Comparison of ENCODE assay signal across 28 cellular contexts in the genomic region with DNA sequence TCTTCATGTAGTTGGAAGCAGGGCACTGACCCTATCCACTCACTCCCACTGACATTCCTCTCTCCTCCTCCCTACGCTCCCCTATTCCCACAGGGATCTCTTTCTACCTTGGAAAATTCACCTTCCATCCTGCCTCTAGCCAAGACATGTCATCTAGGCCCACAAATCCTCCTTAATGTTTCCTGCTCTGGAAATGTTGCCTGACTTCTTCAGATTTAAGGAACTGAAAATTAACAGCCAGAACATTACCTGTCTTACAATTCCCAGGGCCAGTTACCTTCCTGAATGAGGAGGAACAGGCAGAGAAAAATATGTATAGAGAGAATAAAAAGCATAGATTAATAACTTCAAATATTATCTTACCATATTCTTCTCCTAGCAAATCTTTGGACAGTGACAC.
DNase-seq lines count a peak whose midpoint lies in the region; ATAC-seq and TF ChIP-seq lines count a peak whose summit lies in the region.
"Had no signal": no experiment of that assay in that cellular context is flagged by ENCODE, and none has a peak within 500 bp of the region (broad histone marks: within the 10 kb centered on the region; RNA-seq: fewer than 3 reads in every experiment).

No MANE protein-coding gene starts in this region.

- H3K4me1 Mint-ChIP-seq in activated T-cell treated with anti-CD3 and anti-CD28 coated beads, Interleukin-2, amount 50 U/mL, for 4 hours (ENCODE audit: low read depth): peaks cover 81% of the 10 kb centered on the region
- peaks cover 81% of the 10 kb centered on the region for H3K4me1 Mint-ChIP-seq in activated T-helper 1 cell treated with anti-CD3 and anti-CD28 coated beads, Interleukin-12 subunit alpha, Interleukin-12 subunit beta, Interleukin-2, Interleukin-4 antibody, amounts not matched to agents 30 ng/mL and 10 ng/mL and 1 ng/mL, durations not matched to agents 14 hours and 24 hours and 36 hours (ENCODE audit: low read depth)
- H3K4me1 Mint-ChIP-seq in naive B cell: peaks cover 25 to 47% (median 39%) of the 10 kb centered on the region in 3 donors
- H3K4me1 Mint-ChIP-seq: H9 had no signal

- intact Hi-C loops in activated T-helper 1 cell treated with anti-CD3 and anti-CD28 coated beads, Interleukin-12 subunit alpha, Interleukin-12 subunit beta, Interleukin-2, Interleukin-4 antibody, amounts not matched to agents 30 ng/mL and 10 ng/mL and 1 ng/mL, durations not matched to agents 14 hours and 24 hours and 36 hours (cut with micrococcal nuclease): no loop called here

- ATAC-seq in activated T-cell treated with anti-CD3 and anti-CD28 coated beads, Interleukin-2, amount 50 U/mL, for 4 hours: no peak
- ATAC-seq in naive B cell (ENCODE audit: low read depth in 2 of 2) (no peak), GM19351 (IDR thresholded peaks at IDR 0.05; ENCODE audit: unreplicated experiment) (no peak), HG03135 (IDR thresholded peaks at IDR 0.05; ENCODE audit: unreplicated experiment) (no peak)
- ATAC-seq: effector memory CD8-positive, alpha-beta T cell; right cardiac atrium had no signal

- peak overlapping the region; percentile 91 for H3K27ac Mint-ChIP-seq in activated T-helper 1 cell treated with anti-CD3 and anti-CD28 coated beads, Interleukin-12 subunit alpha, Interleukin-12 subunit beta, Interleukin-2, Interleukin-4 antibody, amounts not matched to agents 30 ng/mL and 10 ng/mL and 1 ng/mL, durations not matched to agents 14 hours and 24 hours and 36 hours
- peak overlapping the region in 5 of 6 donors; percentile 10 to 92 (median 87) for H3K27ac Mint-ChIP-seq in naive B cell
- H3K27ac Mint-ChIP-seq: H9 had no signal

- no peak overlapping the region for H3K27ac ChIP-seq in caudate nucleus (ENCODE audit: low read depth, low read length)
- H3K27ac ChIP-seq: coronary artery, testis had no signal

- H3K36me3 Mint-ChIP-seq in activated T-cell treated with anti-CD3 and anti-CD28 coated beads, Interleukin-2, amount 50 U/mL, for 4 hours (ENCODE audit: insufficient read depth): peaks cover 8% of the 10 kb centered on the region
- peaks cover 13% of the 10 kb centered on the region for H3K36me3 Mint-ChIP-seq in activated T-helper 1 cell treated with anti-CD3 and anti-CD28 coated beads, Interleukin-12 subunit alpha, Interleukin-12 subunit beta, Interleukin-2, Interleukin-4 antibody, amounts not matched to agents 30 ng/mL and 10 ng/mL and 1 ng/mL, durations not matched to agents 14 hours and 24 hours and 36 hours (ENCODE audit: low read depth)
- peaks cover 4 to 10% of the 10 kb centered on the region in 2 donors for H3K36me3 Mint-ChIP-seq in naive B cell

- in situ Hi-C loops in GM18951 (cut with MboI; ENCODE audit: low sequenced_read_pairs, unreplicated experiment): no loop called here

- no peaks in the 10 kb centered on the region for H3K27me3 Mint-ChIP-seq in activated T-cell treated with anti-CD3 and anti-CD28 coated beads, Interleukin-2, amount 50 U/mL, for 4 hours (ENCODE audit: low read depth)
- no peaks in the 10 kb centered on the region for H3K27me3 Mint-ChIP-seq in activated T-helper 1 cell treated with anti-CD3 and anti-CD28 coated beads, Interleukin-12 subunit alpha, Interleukin-12 subunit beta, Interleukin-2, Interleukin-4 antibody, amounts not matched to agents 30 ng/mL and 10 ng/mL and 1 ng/mL, durations not matched to agents 14 hours and 24 hours and 36 hours (ENCODE audit: insufficient read depth)
- H3K27me3 Mint-ChIP-seq in naive B cell: no peaks in the 10 kb centered on the region
- H3K27me3 Mint-ChIP-seq: effector memory CD8-positive, alpha-beta T cell had no signal

- H3K4me3 Mint-ChIP-seq in activated T-cell treated with anti-CD3 and anti-CD28 coated beads, Interleukin-2, amount 50 U/mL, for 4 hours: peak overlapping the region; percentile 14
- H3K4me3 Mint-ChIP-seq in activated T-helper 1 cell treated with anti-CD3 and anti-CD28 coated beads, Interleukin-12 subunit alpha, Interleukin-12 subunit beta, Interleukin-2, Interleukin-4 antibody, amounts not matched to agents 30 ng/mL and 10 ng/mL and 1 ng/mL, durations not matched to agents 14 hours and 24 hours and 36 hours: no peak overlapping the region
- peak overlapping the region in 3 of 8 donors; percentile 4 to 23 (median 14) for H3K4me3 Mint-ChIP-seq in naive B cell
- H3K4me3 Mint-ChIP-seq: effector memory CD8-positive, alpha-beta T cell; H9 had no signal

- H3K9me3 Mint-ChIP-seq in activated T-cell treated with anti-CD3 and anti-CD28 coated beads, Interleukin-2, amount 50 U/mL, for 4 hours: no peaks in the 10 kb centered on the region
- peaks cover 15% of the 10 kb centered on the region for H3K9me3 Mint-ChIP-seq in activated T-helper 1 cell treated with anti-CD3 and anti-CD28 coated beads, Interleukin-12 subunit alpha, Interleukin-12 subunit beta, Interleukin-2, Interleukin-4 antibody, amounts not matched to agents 30 ng/mL and 10 ng/mL and 1 ng/mL, durations not matched to agents 14 hours and 24 hours and 36 hours
- H3K9me3 Mint-ChIP-seq in naive B cell: peaks cover 2 to 10% (median 5%) of the 10 kb centered on the region in 7 donors
- H3K9me3 Mint-ChIP-seq: effector memory CD8-positive, alpha-beta T cell; H9 had no signal

- no peak for DNase-seq in activated T-cell treated with anti-CD3 and anti-CD28 coated beads, Interleukin-2, amount 50 U/mL, for 4 hours
- no peak for DNase-seq in activated T-cell treated with anti-CD3 and anti-CD28 coated beads, Interleukin-2, amount 50 U/mL, for 48 hours
- no peak for DNase-seq in activated T-helper 1 cell treated with anti-CD3 and anti-CD28 coated beads, Interleukin-12 subunit alpha, Interleukin-12 subunit beta, Interleukin-2, Interleukin-4 antibody, amounts not matched to agents 30 ng/mL and 10 ng/mL and 1 ng/mL, durations not matched to agents 14 hours and 24 hours and 36 hours (ENCODE audit: low spot score)
- DNase-seq in naive B cell: no peak
- DNase-seq in caudate nucleus (lab: John Stamatoyannopoulos, UW): no peak
- DNase-seq: ACHN; activated gamma-delta T cell treated with Interleukin-2 at 50 U/mL for 16 hours; aorta; COR-L47; DMS79; effector memory CD8-positive, alpha-beta T cell; erythroblast; GDM1; H9; KG1; kidney; MG63; NCI-H2029 treated with DMSO at 0.1 percent for 48 hours; NCI-H226; posterior cingulate gyrus; right cardiac atrium; SIG-M5; stimulated activated CD4-positive, alpha-beta T cell treated with anti-CD3 and anti-CD28 coated beads, Interleukin-4, amount 100 ng/mL, for 1 hour; testis had no signal

- TF ChIP-seq POLR2A in GM18951 (IDR thresholded peaks at IDR 0.05; ENCODE audit: extremely low read depth, insufficient read depth, insufficient read length): peak; percentile 1
